Comparison of ENCODE assay signal across 19 cellular contexts in genomic region chr14:64208261-64208660, GRCh38.
"Had no signal": no experiment of that assay in that cellular context is flagged by ENCODE, and none has a peak within 500 bp of the region (broad histone marks: within the 10 kb centered on the region; RNA-seq: fewer than 3 reads in every experiment).

No MANE protein-coding gene starts in this region.

- H3K27me3 ChIP-seq: colonic mucosa, gastrocnemius medialis, neural progenitor cell, thyroid gland had no signal

- H3K4me2 ChIP-seq: neural progenitor cell had no signal

- H3K9me3 ChIP-seq: colonic mucosa, gastrocnemius medialis, left ventricle myocardium inferior, prostate gland, thyroid gland had no signal

- H3K36me3 ChIP-seq: neural progenitor cell, prostate gland had no signal

- ATAC-seq: activated CD8-positive, alpha-beta memory T cell treated with anti-CD3 and anti-CD28 coated beads, Interleukin-2, amount 10 ng/mL, durations not matched to agents 7 days and 5 days; activated naive CD8-positive, alpha-beta T cell treated with anti-CD3 and anti-CD28 coated beads, Interleukin-2, amount 50 U/mL, for 24 hours; gastrocnemius medialis had no signal

- DNase-seq: activated CD4-positive, alpha-beta memory T cell treated with anti-CD3 and anti-CD28 coated beads for 36 hours; activated CD4-positive, alpha-beta T cell treated with anti-CD3 and anti-CD28 coated beads for 4 hours; activated CD8-positive, alpha-beta memory T cell treated with anti-CD3 and anti-CD28 coated beads, Interleukin-2, amount 10 ng/mL, durations not matched to agents 7 days and 5 days; activated naive CD4-positive, alpha-beta T cell treated with Interleukin-2 at 50 U/mL for 16 hours; activated naive CD8-positive, alpha-beta T cell treated with anti-CD3 and anti-CD28 coated beads, Interleukin-2, amount 50 U/mL, for 24 hours; activated T-cell treated with anti-CD3 and anti-CD28 coated beads, Interleukin-2, amount 50 U/mL, for 1 hour; anterior cingulate cortex; colonic mucosa; gastrocnemius medialis; head of caudate nucleus; kidney; left ventricle myocardium inferior; right cardiac atrium; stimulated activated CD4-positive, alpha-beta T cell treated with anti-CD3 and anti-CD28 coated beads, Interleukin-2, amount 100 ng/mL, for 24 hours; stimulated activated naive CD4-positive, alpha-beta T cell treated with Interleukin-2 at 50 U/mL for 16 hours; thyroid gland had no signal

- H3K9ac ChIP-seq: neural progenitor cell had no signal

- H3K27ac ChIP-seq: colonic mucosa, neural progenitor cell, prostate gland had no signal

- H3K4me3 ChIP-seq: colonic mucosa, gastrocnemius medialis, left ventricle myocardium inferior, neural progenitor cell, prostate gland, thyroid gland had no signal

- H2AFZ ChIP-seq: neural progenitor cell had no signal

- H3K4me1 ChIP-seq: colonic mucosa, prostate gland had no signal

- FAIRE-seq: endometrium, kidney had no signal
